8 cellular contexts compared by ENCODE assay signal in genomic region chr15:68558318-68559305, GRCh38. TPM values are rescaled to one million over a fixed set of nuclear protein-coding genes. Genes with fewer than 3 reads are reported as not detected.
DNase-seq lines count a peak whose midpoint lies in the region; ATAC-seq, FAIRE-seq and TF ChIP-seq lines count a peak whose summit lies in the region.

No MANE protein-coding gene starts in this region.

- BruUV-seq in GM12878 (replicated peaks; lab: Mats Ljungman, UMichigan): no TSS peak

- TF ChIP-seq POLR2A in GM12878 (IDR thresholded peaks at IDR 0.05; ENCODE audit: low read depth, low read length): no peak

- no peak for TF ChIP-seq RAD21 in GM12878 (IDR thresholded peaks at IDR 0.05; ENCODE audit: insufficient read depth, low read depth, low read length)

- intact Hi-C loops in GM12878 (cut with micrococcal nuclease; ENCODE audit: unreplicated experiment): loop anchor here (2.0 to 5.0 kb wide), 2 partner anchors 316 to 369 kb away; no protein-coding TSS in a partner anchor
- intact Hi-C loops in left lung (cut with DNase I): loop anchor here (5.0 to 10.0 kb wide), 3 partner anchors 96 to 319 kb away; no protein-coding TSS in a partner anchor

- TF ChIP-seq CTCF in GM12878 (IDR thresholded peaks at IDR 0.05 in 2 of 3, conservative IDR thresholded peaks at IDR 0.05 in 1 of 3; ENCODE audit: control insufficient read depth in 2 of 3, extremely low read depth in 1 of 3, insufficient read depth in 1 of 3, low read depth in 3 of 3, low read length in 3 of 3): no peak
- TF ChIP-seq CTCF in left lung (IDR thresholded peaks at IDR 0.05): no peak
- no peak for TF ChIP-seq CTCF in thoracic aorta (IDR thresholded peaks at IDR 0.05)

- in situ Hi-C loops in GM12878 (cut with MboI): loop anchor here (5.0 kb wide), 1 partner anchor 114 kb away; no protein-coding TSS in a partner anchor

- H3K27ac ChIP-seq in GM12878 (ENCODE audit: control insufficient read depth, insufficient read depth) (no peak overlapping the region), left lung (no peak overlapping the region), thoracic aorta (no peak overlapping the region)

- 12% methylated on average over 30 of the region's 30 CpGs for WGBS in GM12878 (ENCODE audit: insufficient coverage, insufficient replicate concordance, low lambda C conversion rate, missing lambda C conversion rate)

- H3K4me1 ChIP-seq in GM12878 (ENCODE audit: control insufficient read depth, insufficient read depth, low read length) (no peaks in the 10 kb centered on the region), left lung (peaks cover 8 to 17% of the 10 kb centered on the region in 2 donors), thoracic aorta (ENCODE audit: control insufficient read depth in 1 of 2, low read depth in 2 of 2) (peaks cover 2 to 13% of the 10 kb centered on the region in 2 donors)

- H3K79me2 ChIP-seq in GM12878 (ENCODE audit: control insufficient read depth, insufficient read depth, low read length): no peaks in the 10 kb centered on the region

- H3K4me3 ChIP-seq in GM12878 (no peak overlapping the region), left lung (peak overlapping the region; percentile 16 to 35), thoracic aorta (peak overlapping the region; percentile 85)

- no peaks in the 10 kb centered on the region for H3K9me3 ChIP-seq in GM12878 (replicated peaks; ENCODE audit: control insufficient read depth, insufficient read depth, low read length)
- no peaks in the 10 kb centered on the region for H3K9me3 ChIP-seq in left lung
- H3K9me3 ChIP-seq in thoracic aorta: no peaks in the 10 kb centered on the region

- no peaks in the 10 kb centered on the region for H4K20me1 ChIP-seq in GM12878 (ENCODE audit: control insufficient read depth, insufficient read depth)

- 0 out of 2 replicates have a peak overlapping the region, but pooled peaks have one; percentile 59 for H3K4me2 ChIP-seq in GM12878 (ENCODE audit: control insufficient read depth, insufficient read depth)

- FAIRE-seq in GM12878 (lab: Jason Lieb, UNC): no peak

- POLR2A ChIA-PET in GM12878 (lab: Charles Lee): no interaction called here

- H3K27me3 ChIP-seq in GM12878 (replicated peaks in 1 of 2; ENCODE audit: control insufficient read depth in 2 of 2, insufficient read depth in 2 of 2, low read length in 1 of 2) (peaks cover 0 to 3% of the 10 kb centered on the region in 2 experiments; a peak in 2 of 4 replicates), left lung (peaks cover 0 to 44% of the 10 kb centered on the region in 2 donors), thoracic aorta (replicated peaks; ENCODE audit: insufficient read depth) (no peaks in the 10 kb centered on the region)

- ATAC-seq in GM12878: peak; percentile 9; the same call in 1 of the 3 replicates
- peak; percentile 61 for ATAC-seq in left lung
- ATAC-seq in thoracic aorta (ENCODE audit: insufficient number of reproducible peaks, low FRiP score, low read depth): no peak
- ATAC-seq in GM18858 (IDR thresholded peaks at IDR 0.05; ENCODE audit: unreplicated experiment): no peak

- no peak overlapping the region for H3K9ac ChIP-seq in GM12878 (ENCODE audit: control insufficient read depth, insufficient read depth, low read length)

- RAD21 ChIA-PET in GM12878 (lab: Charles Lee; ENCODE audit: unreplicated experiment): interaction anchor here (1.0 to 2.8 kb wide), 6 partner anchors 115 to 321 kb away, joined by 3 to 29 read pairs (median 4); no protein-coding TSS in a partner anchor

- peak overlapping the region; percentile 25; the same call in 1 of the 2 replicates for H2AFZ ChIP-seq in GM12878 (ENCODE audit: control insufficient read depth, low read depth, low read length)

- SMC1A ChIA-PET in GM12878 (lab: Charles Lee; ENCODE audit: uncharacterized antibody, unreplicated experiment): interaction anchor here (0.5 to 2.6 kb wide), 4 partner anchors 113 to 316 kb away, joined by 3 to 13 read pairs (median 9); no protein-coding TSS in a partner anchor

- DNase-seq in activated CD8-positive, alpha-beta memory T cell treated with anti-CD3 and anti-CD28 coated beads for 24 hours: peak; percentile 56
- no peak for DNase-seq in activated CD8-positive, alpha-beta memory T cell treated with anti-CD3 and anti-CD28 coated beads, Interleukin-2, amount 50 U/mL, for 4 hours
- DNase-seq in GM12878 (ENCODE audit: low read depth, low spot score) (no peak), left lung (peak; percentile 30 to 74), thoracic aorta (ENCODE audit: low spot score) (no peak), inferior parietal cortex (ENCODE audit: extremely low spot score) (no peak), 8988T (no peak)

- CTCF ChIA-PET in GM12878 (lab: Yijun Ruan, JAX): interaction anchor here (0.9 to 4.1 kb wide), 14 partner anchors 9 to 369 kb away, joined by 3 to 34 read pairs (median 6); no protein-coding TSS in a partner anchor

- H3K36me3 ChIP-seq in GM12878 (ENCODE audit: control insufficient read depth in 2 of 2, insufficient read depth in 2 of 2, low read length in 1 of 2): no peaks in the 10 kb centered on the region
- H3K36me3 ChIP-seq in left lung: no peaks in the 10 kb centered on the region
- H3K36me3 ChIP-seq in thoracic aorta: no peaks in the 10 kb centered on the region

- TF ChIP-seq EP300 in GM12878 (IDR thresholded peaks at IDR 0.05; ENCODE audit: borderline replicate concordance in 1 of 2, control insufficient read depth in 1 of 2, low read depth in 2 of 2, low read length in 2 of 2): no peak

TF ChIP-seq in GM12878, 131 proteins besides CTCF, POLR2A, EP300 and RAD21:
- no peak for TF ChIP-seq NBN (IDR thresholded peaks at IDR 0.05)
- no peak for TF ChIP-seq GATAD2B (conservative IDR thresholded peaks at IDR 0.05; ENCODE audit: low read depth)
- no peak for TF ChIP-seq ATF3 (IDR thresholded peaks at IDR 0.05; ENCODE audit: borderline replicate concordance, extremely low read depth, low read depth, low read length)
- TF ChIP-seq IKZF2 (IDR thresholded peaks at IDR 0.05): no peak
- no peak for TF ChIP-seq TARDBP (IDR thresholded peaks at IDR 0.05; ENCODE audit: borderline replicate concordance)
- no peak for TF ChIP-seq ZBTB40 (IDR thresholded peaks at IDR 0.05; ENCODE audit: borderline replicate concordance)
- TF ChIP-seq ZNF217 (IDR thresholded peaks at IDR 0.05): no peak
- no peak for TF ChIP-seq ZZZ3 (IDR thresholded peaks at IDR 0.05; ENCODE audit: control insufficient read depth, insufficient read length, low read depth)
- TF ChIP-seq CREB1 (IDR thresholded peaks at IDR 0.05; ENCODE audit: low read depth): no peak
TF ChIP-seq in GM12878: peak in this region for 0.

RNA-seq across cellular contexts. Expression of gene CORO2B, which starts 20.2 kb away (rescaled TPM):
- total RNA-seq in GM12878 (2013; cell fraction: nucleolus; rRNA removed): 0.56 TPM in 2 replicates
- total RNA-seq in GM12878 (2014; rRNA removed) (0.11 and 0.16 TPM in 2 replicates), GM12878 (2014; rRNA removed; fragmentation: Illumina TruSeq; extraction: Trizol) (0.05 and 0.09 TPM in 2 replicates), GM12878 (2021) (0.05 and 0.27 TPM in 2 replicates), left lung (1 to 10 TPM; 3.0 to 3.5 TPM), thoracic aorta (1 to 10 TPM; 4.3 to 8.5 TPM)
- not detected for polyA plus RNA-seq in GM12878 (2011; ENCODE audit: low read depth)
- polyA plus RNA-seq in GM12878 (2011; rRNA removed) (0.39 and 0.73 TPM in 2 replicates), GM12878 (2014; fragmentation: Illumina TruSeq; extraction: Trizol) (0.22 and 0.33 TPM in 2 replicates), GM12878 (2014; fragmentation: Nextera tagmentation; extraction: Ambion mirVana) (not detected), GM12878 (2014; rRNA removed) (0.14 and 0.38 TPM in 2 replicates), GM12878 (2016; fragmentation: Nextera tagmentation; extraction: Ambion mirVana) (not detected)
- polyA plus RNA-seq in GM12878 (2011; cell fraction: cytosol; rRNA removed): 0.64 and 0.95 TPM in 2 replicates
- polyA plus RNA-seq in GM12878 (2011; cell fraction: nucleus; rRNA removed): 1.0 and 1.3 TPM in 2 replicates
- not detected in 2 replicates for polyA plus RNA-seq in GM12878 (2012)
- polyA minus RNA-seq in GM12878 (2011; rRNA and poly(A)+ RNA removed): 0.29 and 0.67 TPM in 2 replicates
- 0.27 and 0.62 TPM in 2 replicates for polyA minus RNA-seq in GM12878 (2011; cell fraction: cytosol; rRNA and poly(A)+ RNA removed)
- 0.19 and 0.48 TPM in 2 replicates for polyA minus RNA-seq in GM12878 (2011; cell fraction: nucleus; rRNA and poly(A)+ RNA removed)

Comparison
In these comparisons a context has a peak if more than half of its experiments do, and no peak if none do; other contexts are left out.
1. DNase-seq: peak in activated CD8-positive, alpha-beta memory T cell treated with anti-CD3 and anti-CD28 coated beads for 24 hours (single experiment) and left lung (2 of 2); none in activated CD8-positive, alpha-beta memory T cell treated with anti-CD3 and anti-CD28 coated beads, Interleukin-2, amount 50 U/mL, for 4 hours (single experiment), GM12878 (single experiment), thoracic aorta (single experiment), inferior parietal cortex (single experiment) and 8988T (single experiment).
2. ATAC-seq: peak in GM12878 (single experiment) and left lung (single experiment); none in thoracic aorta (single experiment) and GM18858 (single experiment).